In genomic region chr11:134216816-134217215, GRCh38 we compare ENCODE assay signal across 28 cellular contexts. TPM values are rescaled to one million over a fixed set of nuclear protein-coding genes. Genes with fewer than 3 reads are reported as not detected.
"Had no signal": no experiment of that assay in that cellular context is flagged by ENCODE, and none has a peak within 500 bp of the region (broad histone marks: within the 10 kb centered on the region; RNA-seq: fewer than 3 reads in every experiment).

No MANE protein-coding gene starts in this region.

- H3K27ac Mint-ChIP-seq: memory B cell; natural killer cell treated with Interleukin-12 subunit alpha and Interleukin-12 subunit beta and Interleukin-15 and Interleukin-18, amount 100 ng/mL, for 72 hours; stimulated activated naive B cell treated with anti-CD40 and anti-IgM and Interleukin-4, amounts not matched to agents 10 μg/mL and 1 μg/mL and 100 μg/mL, for 72 hours had no signal

- ATAC-seq: left cardiac atrium; mucosa of descending colon; naive thymus-derived CD4-positive, alpha-beta T cell; natural killer cell treated with Interleukin-12 subunit alpha and Interleukin-12 subunit beta and Interleukin-15 and Interleukin-18, amount 100 ng/mL, for 72 hours; psoas muscle; right lobe of liver; stimulated activated naive B cell treated with anti-CD40 and anti-IgM and Interleukin-4, amounts not matched to agents 10 μg/mL and 1 μg/mL and 100 μg/mL, for 72 hours; stimulated activated naive CD8-positive, alpha-beta T cell treated with anti-CD3 and anti-CD28 coated beads, Interleukin-15, Interleukin-2, amounts not matched to agents 100 U/mL and 50 U/mL, for 24 hours; upper lobe of right lung had no signal

- H3K4me1 ChIP-seq: left ventricle myocardium inferior, psoas muscle, right lobe of liver, stomach, tibial artery, upper lobe of right lung had no signal

- H3K4me2 ChIP-seq: smooth muscle cell had no signal

- H3K36me3 ChIP-seq: ovary, thoracic aorta had no signal

- H3K27me3 ChIP-seq: ovary, right lobe of liver, stomach, tibial artery, upper lobe of right lung had no signal

- DNase-seq: hippocampal formation; kidney glomerular epithelial cell; left cardiac atrium; left ventricle myocardium inferior; midbrain; mucosa of descending colon; naive thymus-derived CD4-positive, alpha-beta T cell; ovary; psoas muscle; right lobe of liver; stimulated activated CD4-positive, alpha-beta T cell treated with anti-CD3 and anti-CD28 coated beads, Interleukin-2, amount 100 ng/mL, for 24 hours; stimulated activated CD4-positive, alpha-beta T cell treated with anti-CD3 and anti-CD28 coated beads, Interleukin-4, amount 100 ng/mL, for 1 hour; stimulated activated naive B cell treated with anti-CD40 and anti-IgM and Interleukin-4, amounts not matched to agents 10 μg/mL and 1 μg/mL and 100 μg/mL, for 72 hours; stimulated activated naive CD8-positive, alpha-beta T cell treated with anti-CD3 and anti-CD28 coated beads, Interleukin-15, Interleukin-2, amounts not matched to agents 100 U/mL and 50 U/mL, for 24 hours; stomach; tibial artery; trophoblast cell; upper lobe of right lung had no signal

- H3K27me3 Mint-ChIP-seq: memory B cell; naive thymus-derived CD4-positive, alpha-beta T cell; natural killer cell treated with Interleukin-12 subunit alpha and Interleukin-12 subunit beta and Interleukin-15 and Interleukin-18, amount 100 ng/mL, for 72 hours; stimulated activated naive B cell treated with anti-CD40 and anti-IgM and Interleukin-4, amounts not matched to agents 10 μg/mL and 1 μg/mL and 100 μg/mL, for 72 hours had no signal

- H3K4me3 Mint-ChIP-seq: memory B cell; naive thymus-derived CD4-positive, alpha-beta T cell; natural killer cell treated with Interleukin-12 subunit alpha and Interleukin-12 subunit beta and Interleukin-15 and Interleukin-18, amount 100 ng/mL, for 72 hours; stimulated activated naive B cell treated with anti-CD40 and anti-IgM and Interleukin-4, amounts not matched to agents 10 μg/mL and 1 μg/mL and 100 μg/mL, for 72 hours had no signal

- H3K4me3 ChIP-seq: left ventricle myocardium inferior, lung, mucosa of descending colon, ovary, psoas muscle, right lobe of liver, smooth muscle cell, stomach, thoracic aorta, tibial artery, upper lobe of right lung had no signal

- H3K27ac ChIP-seq: left ventricle myocardium inferior, ovary, psoas muscle, right lobe of liver, stomach, thoracic aorta, tibial artery, upper lobe of right lung had no signal

- H3K9me3 ChIP-seq: left ventricle myocardium inferior, mucosa of descending colon, ovary, psoas muscle, right lobe of liver, stomach, thoracic aorta, tibial artery, upper lobe of right lung had no signal

RNA-seq across cellular contexts. Expression of gene GLB1L3, which starts 59.4 kb away (rescaled TPM):
- total RNA-seq: left cardiac atrium, left ventricle myocardium inferior, mesenteric fat pad, myocyte, omental fat pad, posterior vena cava, psoas muscle, right lobe of liver, skeletal muscle tissue, smooth muscle cell, stomach, thoracic aorta had no signal
